1 cellular context compared by ENCODE assay signal in genomic region chr18:45254683-45255082, GRCh38.
TF ChIP-seq lines count a peak whose summit lies in the region.

No MANE protein-coding gene starts in this region.

TF ChIP-seq in IMR-90, 13 proteins besides CTCF, POLR2A, EP300 and RAD21:
- TF ChIP-seq NFE2L2 (IDR thresholded peaks at IDR 0.05; ENCODE audit: low read depth, low read length) (no peak), MAFK (IDR thresholded peaks at IDR 0.05; ENCODE audit: low read depth, low read length) (no peak), USF2 (IDR thresholded peaks at IDR 0.05; ENCODE audit: low read depth, low read length) (no peak), BHLHE40 (IDR thresholded peaks at IDR 0.05; ENCODE audit: low read depth, low read length) (no peak), MXI1 (IDR thresholded peaks at IDR 0.05; ENCODE audit: borderline replicate concordance, low read depth, low read length) (no peak)
